ENCODE assay signal across 29 cellular contexts in genomic region chr10:23910296-23910695, GRCh38.
"Had no signal": no experiment of that assay in that cellular context is flagged by ENCODE, and none has a peak within 500 bp of the region (broad histone marks: within the 10 kb centered on the region; RNA-seq: fewer than 3 reads in every experiment).

No MANE protein-coding gene starts in this region.

- DNase-seq: stimulated activated CD4-positive, alpha-beta T cell treated with anti-CD3 and anti-CD28 coated beads, Interleukin-2, amount 100 ng/mL, for 48 hours; stimulated activated CD4-positive, alpha-beta T cell treated with anti-CD3 and anti-CD28 coated beads, Interleukin-4, amount 100 ng/mL, for 1 hour; stimulated activated CD4-positive, alpha-beta T cell treated with anti-CD3 and anti-CD28 coated beads, Interleukin-4, amount 100 ng/mL, for 24 hours; stimulated activated CD4-positive, alpha-beta T cell treated with anti-CD3 and anti-CD28 coated beads, Interleukin-4, amount 100 ng/mL, for 4 hours; stimulated activated CD8-positive, alpha-beta memory T cell treated with anti-CD3 and anti-CD28 coated beads, Interleukin-4, amount 100 ng/mL, for 48 hours; stimulated activated naive B cell treated with anti-CD40 and anti-IgM and Interleukin-4, amounts not matched to agents 10 μg/mL and 1 μg/mL and 100 μg/mL, for 72 hours; stimulated activated naive CD4-positive, alpha-beta T cell; stimulated activated naive CD4-positive, alpha-beta T cell treated with Interleukin-2 at 50 U/mL for 16 hours; stimulated activated naive CD8-positive, alpha-beta T cell treated with anti-CD3 and anti-CD28 coated beads, Interleukin-15, amount 100 ng/mL, for 72 hours; stimulated activated naive CD8-positive, alpha-beta T cell treated with anti-CD3 and anti-CD28 coated beads, Interleukin-15, Interleukin-2, amounts not matched to agents 100 U/mL and 50 U/mL, for 24 hours; stomach; substantia nigra; testis; thyroid gland; tibial artery; transverse colon; trophoblast cell; upper lobe of left lung; upper lobe of right lung; uterus had no signal

- H3K9me3 ChIP-seq: stomach, suprapubic skin, testis, thoracic aorta, thyroid gland, tibial artery, tibial nerve, transverse colon, upper lobe of left lung, upper lobe of right lung, uterus, vagina had no signal

- H3K27me3 ChIP-seq: stomach, testis, thyroid gland, tibial artery, tibial nerve, transverse colon, upper lobe of left lung, upper lobe of right lung, uterus, vagina had no signal

- H3K9me3 Mint-ChIP-seq: stimulated activated naive CD8-positive, alpha-beta T cell treated with anti-CD3 and anti-CD28 coated beads, Interleukin-15, Interleukin-2, amounts not matched to agents 100 ng/mL and 50 ng/mL, for 24 hours had no signal

- H3K27ac ChIP-seq: stomach, suprapubic skin, testis, thoracic aorta, thyroid gland, tibial artery, tibial nerve, transverse colon, upper lobe of left lung, upper lobe of right lung, uterus, vagina had no signal

- H3K36me3 ChIP-seq: stomach, suprapubic skin, thoracic aorta, thyroid gland, tibial artery, tibial nerve, transverse colon, upper lobe of left lung, upper lobe of right lung, uterus, vagina had no signal

- H3K4me3 Mint-ChIP-seq: stimulated activated effector memory CD8-positive, alpha-beta T cell treated with anti-CD3 and anti-CD28 coated beads, Interleukin-12 subunit alpha, Interleukin-12 subunit beta, amount 100 ng/mL, for 72 hours; stimulated activated memory B cell treated with anti-CD40 and anti-IgM and Interleukin-4, amounts not matched to agents 10 μg/mL and 1 μg/mL and 100 μg/mL, for 72 hours; stimulated activated naive B cell treated with anti-CD40 and anti-IgM and Interleukin-4, amounts not matched to agents 10 μg/mL and 1 μg/mL and 100 μg/mL, for 72 hours; stimulated activated naive CD8-positive, alpha-beta T cell treated with anti-CD3 and anti-CD28 coated beads, Interleukin-15, amount 100 ng/mL, for 72 hours; stimulated activated naive CD8-positive, alpha-beta T cell treated with anti-CD3 and anti-CD28 coated beads, Interleukin-15, Interleukin-2, amounts not matched to agents 100 ng/mL and 50 ng/mL, for 24 hours; type B pancreatic cell had no signal

- H3K27ac Mint-ChIP-seq: stimulated activated effector memory CD8-positive, alpha-beta T cell treated with anti-CD3 and anti-CD28 coated beads, Interleukin-12 subunit alpha, Interleukin-12 subunit beta, amount 100 ng/mL, for 72 hours; stimulated activated memory B cell treated with anti-CD40 and anti-IgM and Interleukin-4, amounts not matched to agents 10 μg/mL and 1 μg/mL and 100 μg/mL, for 72 hours; stimulated activated naive B cell treated with anti-CD40 and anti-IgM and Interleukin-4, amounts not matched to agents 10 μg/mL and 1 μg/mL and 100 μg/mL, for 72 hours; stimulated activated naive CD8-positive, alpha-beta T cell treated with anti-CD3 and anti-CD28 coated beads, Interleukin-15, amount 100 ng/mL, for 72 hours; stimulated activated naive CD8-positive, alpha-beta T cell treated with anti-CD3 and anti-CD28 coated beads, Interleukin-15, Interleukin-2, amounts not matched to agents 100 ng/mL and 50 ng/mL, for 24 hours; type B pancreatic cell had no signal

- H3K27me3 Mint-ChIP-seq: stimulated activated memory B cell treated with anti-CD40 and anti-IgM and Interleukin-4, amounts not matched to agents 10 μg/mL and 1 μg/mL and 100 μg/mL, for 72 hours; stimulated activated naive B cell treated with anti-CD40 and anti-IgM and Interleukin-4, amounts not matched to agents 10 μg/mL and 1 μg/mL and 100 μg/mL, for 72 hours; stimulated activated naive CD8-positive, alpha-beta T cell treated with anti-CD3 and anti-CD28 coated beads, Interleukin-15, amount 100 ng/mL, for 72 hours had no signal

- H3K4me1 Mint-ChIP-seq: stimulated activated effector memory CD8-positive, alpha-beta T cell treated with anti-CD3 and anti-CD28 coated beads, Interleukin-12 subunit alpha, Interleukin-12 subunit beta, amount 100 ng/mL, for 72 hours; stimulated activated memory B cell treated with anti-CD40 and anti-IgM and Interleukin-4, amounts not matched to agents 10 μg/mL and 1 μg/mL and 100 μg/mL, for 72 hours; stimulated activated naive B cell treated with anti-CD40 and anti-IgM and Interleukin-4, amounts not matched to agents 10 μg/mL and 1 μg/mL and 100 μg/mL, for 72 hours; stimulated activated naive CD8-positive, alpha-beta T cell treated with anti-CD3 and anti-CD28 coated beads, Interleukin-15, amount 100 ng/mL, for 72 hours had no signal

- H3K36me3 Mint-ChIP-seq: stimulated activated effector memory CD8-positive, alpha-beta T cell treated with anti-CD3 and anti-CD28 coated beads, Interleukin-12 subunit alpha, Interleukin-12 subunit beta, amount 100 ng/mL, for 72 hours; stimulated activated memory B cell treated with anti-CD40 and anti-IgM and Interleukin-4, amounts not matched to agents 10 μg/mL and 1 μg/mL and 100 μg/mL, for 72 hours; stimulated activated naive B cell treated with anti-CD40 and anti-IgM and Interleukin-4, amounts not matched to agents 10 μg/mL and 1 μg/mL and 100 μg/mL, for 72 hours had no signal

- H3K4me1 ChIP-seq: stomach, suprapubic skin, testis, thyroid gland, tibial artery, tibial nerve, transverse colon, upper lobe of left lung, upper lobe of right lung, uterus, vagina had no signal

- FAIRE-seq: urothelium cell line had no signal

- H3K4me3 ChIP-seq: stomach, suprapubic skin, testis, thoracic aorta, thyroid gland, tibial artery, tibial nerve, transverse colon, upper lobe of left lung, upper lobe of right lung, uterus, vagina had no signal

- ATAC-seq: stimulated activated effector memory CD8-positive, alpha-beta T cell treated with anti-CD3 and anti-CD28 coated beads, Interleukin-12 subunit alpha, Interleukin-12 subunit beta, amount 100 ng/mL, for 72 hours; stimulated activated memory B cell treated with anti-CD40 and anti-IgM and Interleukin-4, amounts not matched to agents 10 μg/mL and 1 μg/mL and 100 μg/mL, for 72 hours; stimulated activated naive B cell treated with anti-CD40 and anti-IgM and Interleukin-4, amounts not matched to agents 10 μg/mL and 1 μg/mL and 100 μg/mL, for 72 hours; stimulated activated naive CD8-positive, alpha-beta T cell treated with anti-CD3 and anti-CD28 coated beads, Interleukin-15, amount 100 ng/mL, for 72 hours; stimulated activated naive CD8-positive, alpha-beta T cell treated with anti-CD3 and anti-CD28 coated beads, Interleukin-15, Interleukin-2, amounts not matched to agents 100 U/mL and 50 U/mL, for 24 hours; upper lobe of right lung had no signal
